30 cellular contexts compared by ENCODE assay signal in genomic region chr15:73433878-73434277, GRCh38. TPM values are rescaled to one million over a fixed set of nuclear protein-coding genes. Genes with fewer than 3 reads are reported as not detected.
"Had no signal": no experiment of that assay in that cellular context is flagged by ENCODE, and none has a peak within 500 bp of the region (broad histone marks: within the 10 kb centered on the region; RNA-seq: fewer than 3 reads in every experiment).

No MANE protein-coding gene starts in this region.

- H3K27ac Mint-ChIP-seq: stimulated activated effector memory CD8-positive, alpha-beta T cell treated with anti-CD3 and anti-CD28 coated beads, Interleukin-12 subunit alpha, Interleukin-12 subunit beta, amount 100 ng/mL, for 72 hours; stimulated activated naive B cell treated with anti-CD40 and anti-IgM and Interleukin-4, amounts not matched to agents 10 μg/mL and 1 μg/mL and 100 μg/mL, for 72 hours; stimulated activated naive CD8-positive, alpha-beta T cell treated with anti-CD3 and anti-CD28 coated beads, Interleukin-15, amount 100 ng/mL, for 72 hours; stimulated activated naive CD8-positive, alpha-beta T cell treated with anti-CD3 and anti-CD28 coated beads, Interleukin-15, Interleukin-2, amounts not matched to agents 100 ng/mL and 50 ng/mL, for 24 hours; type B pancreatic cell had no signal

- ATAC-seq: stimulated activated effector memory CD8-positive, alpha-beta T cell treated with anti-CD3 and anti-CD28 coated beads, Interleukin-12 subunit alpha, Interleukin-12 subunit beta, amount 100 ng/mL, for 72 hours; stimulated activated naive B cell treated with anti-CD40 and anti-IgM and Interleukin-4, amounts not matched to agents 10 μg/mL and 1 μg/mL and 100 μg/mL, for 72 hours; stimulated activated naive CD8-positive, alpha-beta T cell treated with anti-CD3 and anti-CD28 coated beads, Interleukin-15, amount 100 ng/mL, for 72 hours; stimulated activated naive CD8-positive, alpha-beta T cell treated with anti-CD3 and anti-CD28 coated beads, Interleukin-15, Interleukin-2, amounts not matched to agents 100 U/mL and 50 U/mL, for 24 hours; upper lobe of right lung had no signal

- H3K4me3 ChIP-seq: stomach, suprapubic skin, testis, thoracic aorta, thyroid gland, tibial artery, tibial nerve, transverse colon, upper lobe of left lung, upper lobe of right lung, uterus, vagina had no signal

- H3K4me3 Mint-ChIP-seq: stimulated activated effector memory CD8-positive, alpha-beta T cell treated with anti-CD3 and anti-CD28 coated beads, Interleukin-12 subunit alpha, Interleukin-12 subunit beta, amount 100 ng/mL, for 72 hours; stimulated activated naive B cell treated with anti-CD40 and anti-IgM and Interleukin-4, amounts not matched to agents 10 μg/mL and 1 μg/mL and 100 μg/mL, for 72 hours; stimulated activated naive CD8-positive, alpha-beta T cell treated with anti-CD3 and anti-CD28 coated beads, Interleukin-15, amount 100 ng/mL, for 72 hours; stimulated activated naive CD8-positive, alpha-beta T cell treated with anti-CD3 and anti-CD28 coated beads, Interleukin-15, Interleukin-2, amounts not matched to agents 100 ng/mL and 50 ng/mL, for 24 hours; type B pancreatic cell had no signal

- H3K9me3 Mint-ChIP-seq: stimulated activated effector memory CD8-positive, alpha-beta T cell treated with anti-CD3 and anti-CD28 coated beads, Interleukin-12 subunit alpha, Interleukin-12 subunit beta, amount 100 ng/mL, for 72 hours; stimulated activated naive B cell treated with anti-CD40 and anti-IgM and Interleukin-4, amounts not matched to agents 10 μg/mL and 1 μg/mL and 100 μg/mL, for 72 hours; stimulated activated naive CD8-positive, alpha-beta T cell treated with anti-CD3 and anti-CD28 coated beads, Interleukin-15, amount 100 ng/mL, for 72 hours; stimulated activated naive CD8-positive, alpha-beta T cell treated with anti-CD3 and anti-CD28 coated beads, Interleukin-15, Interleukin-2, amounts not matched to agents 100 ng/mL and 50 ng/mL, for 24 hours; type B pancreatic cell had no signal

- DNase-seq: stimulated activated CD4-positive, alpha-beta T cell treated with anti-CD3 and anti-CD28 coated beads, Interleukin-2, amount 100 ng/mL, for 24 hours; stimulated activated CD4-positive, alpha-beta T cell treated with anti-CD3 and anti-CD28 coated beads, Interleukin-2, amount 100 ng/mL, for 48 hours; stimulated activated CD4-positive, alpha-beta T cell treated with anti-CD3 and anti-CD28 coated beads, Interleukin-4, amount 100 ng/mL, for 24 hours; stimulated activated CD4-positive, alpha-beta T cell treated with anti-CD3 and anti-CD28 coated beads, Interleukin-4, amount 100 ng/mL, for 4 hours; stimulated activated CD8-positive, alpha-beta memory T cell treated with anti-CD3 and anti-CD28 coated beads, Interleukin-4, amount 100 ng/mL, for 48 hours; stimulated activated naive B cell treated with anti-CD40 and anti-IgM and Interleukin-4, amounts not matched to agents 10 μg/mL and 1 μg/mL and 100 μg/mL, for 72 hours; stimulated activated naive CD4-positive, alpha-beta T cell; stimulated activated naive CD4-positive, alpha-beta T cell treated with Interleukin-2 at 50 U/mL for 16 hours; stimulated activated naive CD8-positive, alpha-beta T cell treated with anti-CD3 and anti-CD28 coated beads, Interleukin-15, amount 100 ng/mL, for 72 hours; stimulated activated naive CD8-positive, alpha-beta T cell treated with anti-CD3 and anti-CD28 coated beads, Interleukin-15, Interleukin-2, amounts not matched to agents 100 U/mL and 50 U/mL, for 24 hours; stomach; substantia nigra; testis; thyroid gland; tibial artery; transverse colon; upper lobe of right lung; uterus had no signal

- H3K36me3 Mint-ChIP-seq: stimulated activated effector memory CD8-positive, alpha-beta T cell treated with anti-CD3 and anti-CD28 coated beads, Interleukin-12 subunit alpha, Interleukin-12 subunit beta, amount 100 ng/mL, for 72 hours; stimulated activated naive B cell treated with anti-CD40 and anti-IgM and Interleukin-4, amounts not matched to agents 10 μg/mL and 1 μg/mL and 100 μg/mL, for 72 hours; type B pancreatic cell had no signal

- H3K4me1 Mint-ChIP-seq: stimulated activated effector memory CD8-positive, alpha-beta T cell treated with anti-CD3 and anti-CD28 coated beads, Interleukin-12 subunit alpha, Interleukin-12 subunit beta, amount 100 ng/mL, for 72 hours; stimulated activated naive B cell treated with anti-CD40 and anti-IgM and Interleukin-4, amounts not matched to agents 10 μg/mL and 1 μg/mL and 100 μg/mL, for 72 hours; stimulated activated naive CD8-positive, alpha-beta T cell treated with anti-CD3 and anti-CD28 coated beads, Interleukin-15, amount 100 ng/mL, for 72 hours had no signal

RNA-seq across cellular contexts. Expression of gene REC114, which starts 9.1 kb away (rescaled TPM):
- total RNA-seq: stomach, subcutaneous adipose tissue, suprapubic skin, temporal lobe, thoracic aorta, thyroid gland, tibial nerve, transverse colon, upper lobe of left lung, upper lobe of right lung, ureter, urinary bladder, uterus, vagina had no signal
